29 cellular contexts compared by ENCODE assay signal in genomic region chr11:44999068-44999467, GRCh38.
"Had no signal": no experiment of that assay in that cellular context is flagged by ENCODE, and none has a peak within 500 bp of the region (broad histone marks: within the 10 kb centered on the region; RNA-seq: fewer than 3 reads in every experiment).

No MANE protein-coding gene starts in this region.

- H3K4me1 ChIP-seq: lower lobe of right lung, prostate gland, sigmoid colon, suprapubic skin, transverse colon, upper lobe of right lung, uterus had no signal

- H3K27ac Mint-ChIP-seq: immature natural killer cell; naive thymus-derived CD4-positive, alpha-beta T cell; nephron; neural progenitor cell; stimulated activated naive B cell treated with anti-CD40 and anti-IgM and Interleukin-4, amounts not matched to agents 10 μg/mL and 1 μg/mL and 100 μg/mL, for 72 hours; stimulated activated naive CD8-positive, alpha-beta T cell treated with anti-CD3 and anti-CD28 coated beads, Interleukin-15, Interleukin-2, amounts not matched to agents 100 ng/mL and 50 ng/mL, for 24 hours had no signal

- H3K9ac ChIP-seq: neural progenitor cell had no signal

- H3K4me3 Mint-ChIP-seq: immature natural killer cell; naive thymus-derived CD4-positive, alpha-beta T cell; nephron; neural progenitor cell; stimulated activated naive B cell treated with anti-CD40 and anti-IgM and Interleukin-4, amounts not matched to agents 10 μg/mL and 1 μg/mL and 100 μg/mL, for 72 hours; stimulated activated naive CD8-positive, alpha-beta T cell treated with anti-CD3 and anti-CD28 coated beads, Interleukin-15, Interleukin-2, amounts not matched to agents 100 ng/mL and 50 ng/mL, for 24 hours had no signal

- H3K27me3 ChIP-seq: dorsolateral prefrontal cortex, neural progenitor cell, sigmoid colon, suprapubic skin, transverse colon, upper lobe of right lung, uterus had no signal

- H2AFZ ChIP-seq: neural progenitor cell had no signal

- H3K9me3 Mint-ChIP-seq: immature natural killer cell; naive thymus-derived CD4-positive, alpha-beta T cell; nephron; neural progenitor cell; stimulated activated naive B cell treated with anti-CD40 and anti-IgM and Interleukin-4, amounts not matched to agents 10 μg/mL and 1 μg/mL and 100 μg/mL, for 72 hours; stimulated activated naive CD8-positive, alpha-beta T cell treated with anti-CD3 and anti-CD28 coated beads, Interleukin-15, Interleukin-2, amounts not matched to agents 100 ng/mL and 50 ng/mL, for 24 hours had no signal

- H3K4me3 ChIP-seq: dorsolateral prefrontal cortex, esophagus squamous epithelium, left ventricle myocardium inferior, lower lobe of right lung, neural progenitor cell, prostate gland, sigmoid colon, skin epidermis, suprapubic skin, transverse colon, upper lobe of right lung, uterus had no signal

- H3K4me1 Mint-ChIP-seq: immature natural killer cell had no signal

- H3K9me3 ChIP-seq: esophagus squamous epithelium, left ventricle myocardium inferior, lower lobe of right lung, prostate gland, sigmoid colon, suprapubic skin, transverse colon, upper lobe of right lung, uterus had no signal

- ATAC-seq: left colon; naive thymus-derived CD4-positive, alpha-beta T cell; right cardiac atrium; upper lobe of right lung had no signal

- H3K36me3 ChIP-seq: esophagus squamous epithelium, left ventricle myocardium inferior, lower lobe of right lung, neural progenitor cell, prostate gland, sigmoid colon, suprapubic skin, transverse colon, upper lobe of right lung, uterus had no signal

- H3K27ac ChIP-seq: dorsolateral prefrontal cortex, esophagus squamous epithelium, left ventricle myocardium inferior, lower lobe of right lung, neural progenitor cell, prostate gland, sigmoid colon, skin epidermis, suprapubic skin, transverse colon, upper lobe of right lung, uterus had no signal

- H3K4me2 ChIP-seq: neural progenitor cell had no signal

- DNase-seq: cerebellar nuclear complex; cortex of kidney; dorsolateral prefrontal cortex; effector CD8-positive, alpha-beta T cell; esophagus squamous epithelium; foreskin melanocyte; hypothalamus; immature natural killer cell; islet precursor cell; kidney glomerular epithelial cell; left colon; left ventricle myocardium inferior; lower lobe of right lung; naive thymus-derived CD4-positive, alpha-beta T cell; nucleus accumbens; stimulated activated CD4-positive, alpha-beta T cell treated with anti-CD3 and anti-CD28 coated beads, Interleukin-15, amount 100 ng/mL, for 24 hours; stimulated activated CD4-positive, alpha-beta T cell treated with anti-CD3 and anti-CD28 coated beads, Interleukin-2, amount 100 ng/mL, for 48 hours; stimulated activated naive B cell treated with anti-CD40 and anti-IgM and Interleukin-4, amounts not matched to agents 10 μg/mL and 1 μg/mL and 100 μg/mL, for 72 hours; transverse colon; upper lobe of right lung; uterus had no signal

- H3K27me3 Mint-ChIP-seq: stimulated activated naive CD8-positive, alpha-beta T cell treated with anti-CD3 and anti-CD28 coated beads, Interleukin-15, Interleukin-2, amounts not matched to agents 100 ng/mL and 50 ng/mL, for 24 hours had no signal

- H3K36me3 Mint-ChIP-seq: naive thymus-derived CD4-positive, alpha-beta T cell; neural progenitor cell; stimulated activated naive B cell treated with anti-CD40 and anti-IgM and Interleukin-4, amounts not matched to agents 10 μg/mL and 1 μg/mL and 100 μg/mL, for 72 hours had no signal
